In genomic region chr7:120064565-120064964, GRCh38 we compare ENCODE assay signal across 11 cellular contexts.
DNase-seq lines count a peak whose midpoint lies in the region; ATAC-seq and TF ChIP-seq lines count a peak whose summit lies in the region.
"Had no signal": no experiment of that assay in that cellular context is flagged by ENCODE, and none has a peak within 500 bp of the region (broad histone marks: within the 10 kb centered on the region; RNA-seq: fewer than 3 reads in every experiment).

No MANE protein-coding gene starts in this region.

- H3K4me1 Mint-ChIP-seq in activated T-cell treated with anti-CD3 and anti-CD28 coated beads, Interleukin-2, amount 50 U/mL, for 72 hours (ENCODE audit: low read depth), result no peaks in the 10 kb centered on the region
- H3K4me1 Mint-ChIP-seq: nephron progenitor cell had no signal

- H3K4me1 ChIP-seq in psoas muscle, result no peaks in the 10 kb centered on the region

- intact Hi-C loops in psoas muscle (cut with DNase I), result no loop called here

- H3K4me3 Mint-ChIP-seq in activated T-cell treated with anti-CD3 and anti-CD28 coated beads, Interleukin-2, amount 50 U/mL, for 72 hours, result no peak overlapping the region
- H3K4me3 Mint-ChIP-seq: nephron progenitor cell had no signal

- H3K36me3 ChIP-seq in psoas muscle (ENCODE audit: insufficient read depth in 1 of 2, low read depth in 1 of 2), result no peaks in the 10 kb centered on the region

- DNase-seq in NCI-H226 (peak; percentile 5), psoas muscle (no peak), NCI-H2227 treated with DMSO at 0.1 percent for 48 hours (lab: John Stamatoyannopoulos, UW) (no peak), NCI-H345 treated with DMSO at 0.1 percent for 48 hours (lab: John Stamatoyannopoulos, UW; ENCODE audit: unreplicated experiment) (no peak), midbrain (lab: John Stamatoyannopoulos, UW) (no peak)
- no peak for DNase-seq in activated T-cell treated with anti-CD3 and anti-CD28 coated beads, Interleukin-2, amount 50 U/mL, for 72 hours
- DNase-seq: head of caudate nucleus, NCI-H446 treated with DMSO at 0.1 percent for 48 hours, nephron progenitor cell had no signal

- H3K4me3 ChIP-seq in psoas muscle, result no peak overlapping the region

- peaks cover 0 to 3% (median 0%) of the 10 kb centered on the region in 3 donors for H3K27me3 ChIP-seq in psoas muscle (ENCODE audit: insufficient read depth in 3 of 3, low read length in 2 of 3)

- H3K9me3 Mint-ChIP-seq in activated T-cell treated with anti-CD3 and anti-CD28 coated beads, Interleukin-2, amount 50 U/mL, for 72 hours, result peaks cover 8 to 15% of the 10 kb centered on the region in 2 donors

- no peaks in the 10 kb centered on the region for H3K27me3 Mint-ChIP-seq in activated T-cell treated with anti-CD3 and anti-CD28 coated beads, Interleukin-2, amount 50 U/mL, for 72 hours (ENCODE audit: low read depth)

- H3K36me3 Mint-ChIP-seq in activated T-cell treated with anti-CD3 and anti-CD28 coated beads, Interleukin-2, amount 50 U/mL, for 72 hours (ENCODE audit: insufficient read depth in 2 of 2), result no peaks in the 10 kb centered on the region

- H3K27ac ChIP-seq in psoas muscle, result peak overlapping the region; percentile 77

- no peaks in the 10 kb centered on the region for H3K9me3 ChIP-seq in psoas muscle

- no peak overlapping the region for H3K27ac Mint-ChIP-seq in activated T-cell treated with anti-CD3 and anti-CD28 coated beads, Interleukin-2, amount 50 U/mL, for 72 hours
- H3K27ac Mint-ChIP-seq: nephron progenitor cell had no signal

- TF ChIP-seq CTCF in psoas muscle (IDR thresholded peaks at IDR 0.05), result no peak

- ATAC-seq in GM18907 (IDR thresholded peaks at IDR 0.05; ENCODE audit: unreplicated experiment), result peak; percentile 87
- peak; percentile 83 for ATAC-seq in HG02642 (IDR thresholded peaks at IDR 0.05; ENCODE audit: poor library complexity, unreplicated experiment)
- peak; percentile 73 to 92 (median 86) for ATAC-seq in psoas muscle
- ATAC-seq in activated T-cell treated with anti-CD3 and anti-CD28 coated beads, Interleukin-2, amount 50 U/mL, for 72 hours (replicated peaks in 1 of 2), result no peak

Comparison
In these comparisons a context has a peak if more than half of its experiments do, and no peak if none do; other contexts are left out.
1. ATAC-seq: peak in GM18907 (single experiment), HG02642 (single experiment) and psoas muscle (4 of 4); none in activated T-cell treated with anti-CD3 and anti-CD28 coated beads, Interleukin-2, amount 50 U/mL, for 72 hours (0 of 2).